In the genomic region with DNA sequence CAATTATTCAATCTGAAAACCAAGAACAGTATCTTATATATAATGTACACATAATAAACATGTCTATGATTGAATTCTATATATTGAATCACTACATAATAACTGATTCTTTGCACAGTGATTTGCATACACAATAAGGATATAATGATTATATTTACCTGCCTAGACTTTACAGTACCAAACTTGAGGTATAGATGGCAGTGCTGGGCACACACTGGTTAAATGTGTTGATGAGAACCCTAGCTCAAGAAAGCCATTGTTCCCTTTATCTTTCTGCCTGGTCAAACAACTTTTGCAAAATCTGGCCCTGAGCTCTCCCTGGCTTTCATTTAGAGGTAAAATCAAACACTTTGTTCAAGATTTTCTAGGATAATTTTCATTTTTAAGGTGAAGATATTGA, we compare ENCODE assay signal across 8 cellular contexts.
DNase-seq lines count a peak whose midpoint lies in the region; ATAC-seq and TF ChIP-seq lines count a peak whose summit lies in the region.

No MANE protein-coding gene starts in this region.

- no peaks in the 10 kb centered on the region for H3K36me3 Mint-ChIP-seq in naive thymus-derived CD8-positive, alpha-beta T cell

- peak; percentile 87 for ATAC-seq in HG03378 (IDR thresholded peaks at IDR 0.05; ENCODE audit: unreplicated experiment)
- ATAC-seq in naive thymus-derived CD8-positive, alpha-beta T cell: no peak
- ATAC-seq in HG03095 (IDR thresholded peaks at IDR 0.05; ENCODE audit: unreplicated experiment): no peak

- no peaks in the 10 kb centered on the region for H3K4me1 Mint-ChIP-seq in naive thymus-derived CD8-positive, alpha-beta T cell

- H3K4me3 ChIP-seq in lower leg skin (ENCODE audit: low read depth, poor library complexity, severe bottlenecking): no peak overlapping the region

- peaks cover 0 to 2% (median 0%) of the 10 kb centered on the region in 5 donors for H3K27me3 Mint-ChIP-seq in naive thymus-derived CD8-positive, alpha-beta T cell

- intact Hi-C loops in lower leg skin (cut with DNase I; ENCODE audit: low total_unique reads): no loop called here

- H3K27ac Mint-ChIP-seq in naive thymus-derived CD8-positive, alpha-beta T cell: no peak overlapping the region

- TF ChIP-seq CTCF in lower leg skin (IDR thresholded peaks at IDR 0.05): no peak

- no peak overlapping the region for H3K4me3 Mint-ChIP-seq in naive thymus-derived CD8-positive, alpha-beta T cell

- no peak for TF ChIP-seq POLR2A in lower leg skin (IDR thresholded peaks at IDR 0.05)

- peaks cover 0 to 6% (median 0%) of the 10 kb centered on the region in 9 donors for H3K9me3 Mint-ChIP-seq in naive thymus-derived CD8-positive, alpha-beta T cell

- DNase-seq in SKM-1 treated with dmso at 0.1 percent for 144 hours (lab: John Stamatoyannopoulos, UW; ENCODE audit: unreplicated experiment): peak; percentile 11
- DNase-seq in SKM-1 (lab: John Stamatoyannopoulos, UW; ENCODE audit: unreplicated experiment): no peak
- peak; percentile 9 for DNase-seq in SW480 (ENCODE audit: low spot score)
- peak; percentile 29 for DNase-seq in renal cortical epithelial cell (ENCODE audit: low read depth)
- no peak for DNase-seq in naive thymus-derived CD8-positive, alpha-beta T cell
- DNase-seq in lower leg skin (ENCODE audit: low spot score in 2 of 2): no peak

- POLR2A ChIA-PET in naive thymus-derived CD8-positive, alpha-beta T cell (lab: Charles Lee): no interaction called here

Comparison
In these comparisons a context has a peak if more than half of its experiments do, and no peak if none do; other contexts are left out.
1. DNase-seq: peak in SKM-1 treated with dmso at 0.1 percent for 144 hours (single experiment), SW480 (single experiment) and renal cortical epithelial cell (single experiment); none in SKM-1 (single experiment), naive thymus-derived CD8-positive, alpha-beta T cell (0 of 10) and lower leg skin (0 of 2).